Comparison of ENCODE assay signal across 14 cellular contexts in the genomic region with DNA sequence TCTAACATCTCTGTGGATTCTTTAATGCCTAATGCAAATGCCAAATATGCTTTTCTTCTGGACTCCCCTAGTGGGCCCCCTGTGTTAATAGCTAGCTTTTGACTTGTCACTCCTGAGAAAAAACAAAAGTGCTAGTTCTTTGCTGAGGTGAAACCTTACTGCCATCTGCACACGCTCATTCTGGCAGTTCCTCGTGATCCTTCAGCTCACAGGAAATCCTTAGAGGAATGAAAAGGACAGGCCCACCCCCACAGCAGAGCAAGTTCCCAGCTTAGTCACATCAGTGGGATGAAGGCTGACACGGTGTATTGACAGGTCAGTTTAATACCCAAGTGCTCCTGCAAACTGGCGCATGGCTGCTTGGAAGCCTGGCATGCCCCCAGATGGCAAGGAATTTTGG.
A peak's percentile ranks its signal among the peaks of the same experiment; 100 is the strongest.
DNase-seq lines count a peak whose midpoint lies in the region; ATAC-seq, FAIRE-seq and TF ChIP-seq lines count a peak whose summit lies in the region.
"Had no signal": no experiment of that assay in that cellular context is flagged by ENCODE, and none has a peak within 500 bp of the region (broad histone marks: within the 10 kb centered on the region; RNA-seq: fewer than 3 reads in every experiment).

No MANE protein-coding gene starts in this region.

- H3K27me3 ChIP-seq in K562 (ENCODE audit: control insufficient read depth in 2 of 2, insufficient read depth in 2 of 2, low read length in 2 of 2) (no peaks in the 10 kb centered on the region), GM23248 (replicated peaks; ENCODE audit: insufficient read depth) (no peaks in the 10 kb centered on the region)
- H3K27me3 ChIP-seq: pancreas, upper lobe of right lung had no signal

- peaks cover 10% of the 10 kb centered on the region for H3K36me3 Mint-ChIP-seq in neural crest cell (ENCODE audit: low read depth)

- peaks cover 24% of the 10 kb centered on the region for H3K4me1 Mint-ChIP-seq in neural crest cell

- peak; percentile 73 for ATAC-seq in GM18502 (IDR thresholded peaks at IDR 0.05; ENCODE audit: poor library complexity, unreplicated experiment)
- ATAC-seq in HG02870 (IDR thresholded peaks at IDR 0.05; ENCODE audit: unreplicated experiment), result peak; percentile 60
- no peak for ATAC-seq in K562
- ATAC-seq: activated naive CD4-positive, alpha-beta T cell treated with anti-CD3 and anti-CD28 coated beads, Interleukin-2, amount 50 U/mL, for 72 hours; pancreas had no signal

- no peak overlapping the region for H3K27ac ChIP-seq in K562 (ENCODE audit: extremely low read depth, low read depth, low read length)
- H3K27ac ChIP-seq in GM23248, result no peak overlapping the region
- H3K27ac ChIP-seq: pancreas, SK-N-MC, upper lobe of right lung had no signal

- H3K9me3 ChIP-seq in K562 (replicated peaks; ENCODE audit: control insufficient read depth, insufficient read depth, low read depth, low read length) (no peaks in the 10 kb centered on the region; the same call in 1 of the 2 replicates), GM23248 (ENCODE audit: low read depth) (peaks cover 8% of the 10 kb centered on the region)
- H3K9me3 ChIP-seq: pancreas had no signal

- H3K4me2 ChIP-seq in K562 (ENCODE audit: insufficient read depth, low read length), result no peak overlapping the region; the same call in 1 of the 2 replicates
- no peak overlapping the region for H3K4me2 ChIP-seq in GM23248 (ENCODE audit: unreplicated experiment)

- FAIRE-seq in K562 (lab: Jason Lieb, UNC) (no peak), H54 (lab: Jason Lieb, UNC) (no peak)
- FAIRE-seq: islet of Langerhans, pancreas had no signal

- H3K79me2 ChIP-seq in K562 (ENCODE audit: control insufficient read depth, insufficient read depth, low read length), result no peaks in the 10 kb centered on the region
- H3K79me2 ChIP-seq in GM23248 (ENCODE audit: insufficient read depth), result no peaks in the 10 kb centered on the region

- TF ChIP-seq CTCF in K562 (IDR thresholded peaks at IDR 0.05 in 2 of 3, conservative IDR thresholded peaks at IDR 0.05 in 1 of 3; ENCODE audit: insufficient read depth in 2 of 3, low read depth in 1 of 3, low read length in 3 of 3) (no peak), neural crest cell (conservative IDR thresholded peaks at IDR 0.05) (no peak)

- H3K36me3 ChIP-seq in K562 (ENCODE audit: control insufficient read depth, insufficient read depth, low read length) (no peaks in the 10 kb centered on the region), GM23248 (ENCODE audit: low read depth) (no peaks in the 10 kb centered on the region)
- H3K36me3 ChIP-seq: pancreas, upper lobe of right lung had no signal

- no peaks in the 10 kb centered on the region for H3K9me1 ChIP-seq in K562 (ENCODE audit: control insufficient read depth, insufficient read depth, low read length)

- intact Hi-C loops in K562 (cut with micrococcal nuclease), result no loop called here

- H3K4me3 ChIP-seq in K562, result no peak overlapping the region
- H3K4me3 ChIP-seq in GM23248, result no peak overlapping the region
- H3K4me3 ChIP-seq: pancreas, SK-N-MC, upper lobe of right lung had no signal

- H3K27ac Mint-ChIP-seq in neural crest cell (ENCODE audit: unreplicated experiment), result peak overlapping the region; percentile 82
- H3K27ac Mint-ChIP-seq: activated CD4-positive, alpha-beta memory T cell treated with anti-CD3 and anti-CD28 coated beads for 36 hours; activated naive CD4-positive, alpha-beta T cell treated with anti-CD3 and anti-CD28 coated beads, Interleukin-2, amount 50 U/mL, for 72 hours had no signal

- no peaks in the 10 kb centered on the region for H3K27me3 Mint-ChIP-seq in neural crest cell (ENCODE audit: low read depth)
- H3K27me3 Mint-ChIP-seq: activated CD4-positive, alpha-beta memory T cell treated with anti-CD3 and anti-CD28 coated beads for 36 hours had no signal

- no peak for TF ChIP-seq EP300 in K562 (IDR thresholded peaks at IDR 0.05; ENCODE audit: low read length)

- POLR2A ChIA-PET in K562 (lab: Yijun Ruan, JAX), result no interaction called here

- H3K9me2 ChIP-seq in GM23248 (ENCODE audit: insufficient read depth), result no peaks in the 10 kb centered on the region

- in situ Hi-C loops in K562 (cut with MboI), result no loop called here
- in situ Hi-C loops in GM23248 (cut with MboI), result no loop called here

- DNase-seq in K562 (ENCODE audit: extremely low read depth in 1 of 4, low spot score in 3 of 4), result no peak
- no peak for DNase-seq in neural crest cell (ENCODE audit: low read depth, low spot score)
- no peak for DNase-seq in AG20443 (ENCODE audit: low spot score)
- DNase-seq in H54 (ENCODE audit: insufficient read length, low spot score), result no peak
- DNase-seq in GM23248, result no peak
- DNase-seq in midbrain (lab: John Stamatoyannopoulos, UW), result no peak
- DNase-seq: activated CD4-positive, alpha-beta memory T cell treated with anti-CD3 and anti-CD28 coated beads for 36 hours; upper lobe of right lung had no signal

- peak overlapping the region; percentile 49 for H3K4me3 Mint-ChIP-seq in neural crest cell
- H3K4me3 Mint-ChIP-seq: activated CD4-positive, alpha-beta memory T cell treated with anti-CD3 and anti-CD28 coated beads for 36 hours had no signal

- no peaks in the 10 kb centered on the region for H3F3A ChIP-seq in GM23248 (ENCODE audit: insufficient read depth)

- 23% methylated on average over 4 of the region's 4 CpGs for WGBS in K562 (ENCODE audit: insufficient coverage, low coverage, missing lambda C conversion rate)
- 56 to 66% methylated on average over 4 of the region's 4 CpGs for WGBS in GM23248 (ENCODE audit: low coverage in 1 of 2, low lambda C conversion rate in 2 of 2, missing lambda C conversion rate in 2 of 2), 2 experiments

- no peaks in the 10 kb centered on the region for H4K20me1 ChIP-seq in K562 (replicated peaks; ENCODE audit: control insufficient read depth, insufficient read depth, low read length)
- H4K20me1 ChIP-seq in GM23248 (ENCODE audit: insufficient read depth), result no peaks in the 10 kb centered on the region

- peaks cover 13% of the 10 kb centered on the region for H3K9me3 Mint-ChIP-seq in neural crest cell

- H3K9ac ChIP-seq in K562 (ENCODE audit: insufficient read depth in 1 of 2, low read depth in 2 of 2, low read length in 2 of 2), result no peak overlapping the region
- no peak overlapping the region for H3K9ac ChIP-seq in GM23248

- peaks cover 0 to 4% of the 10 kb centered on the region in 2 experiments; a peak in 1 of 5 replicates for H3K4me1 ChIP-seq in K562 (replicated peaks in 1 of 2; ENCODE audit: control insufficient read depth in 2 of 2, insufficient read depth in 2 of 2, low read length in 2 of 2)
- H3K4me1 ChIP-seq in GM23248 (ENCODE audit: insufficient read depth), result no peaks in the 10 kb centered on the region
- H3K4me1 ChIP-seq: pancreas, upper lobe of right lung had no signal

- CTCF ChIA-PET in K562 (lab: Yijun Ruan, JAX; ENCODE audit: low intra/inter-chr PET ratio), result interaction anchor here (0.6 kb wide), 1 partner anchor 56 kb away, joined by 3 read pairs; no protein-coding TSS in a partner anchor

- no peak for TF ChIP-seq RAD21 in K562 (CRISPR knock-in tag; conservative IDR thresholded peaks at IDR 0.05 in 1 of 2, IDR thresholded peaks at IDR 0.05 in 1 of 2)

- no peak for TF ChIP-seq POLR2A in K562 (conservative IDR thresholded peaks at IDR 0.05)
- TF ChIP-seq POLR2A in H54 (IDR thresholded peaks at IDR 0.05; ENCODE audit: low read depth, low read length), result no peak

- BruUV-seq in K562 (replicated peaks; lab: Mats Ljungman, UMichigan), result no TSS peak

- H2AFZ ChIP-seq in K562 (ENCODE audit: low read depth, low read length) (peak overlapping the region; percentile 34; the same call in 1 of the 2 replicates), GM23248 (no peak overlapping the region)

TF ChIP-seq in K562, 482 proteins besides CTCF, POLR2A, EP300 and RAD21:
- no peak for TF ChIP-seq HNRNPLL (IDR thresholded peaks at IDR 0.05; ENCODE audit: low read depth, low read length, poor library complexity, severe bottlenecking)
- TF ChIP-seq, protein P1, sequence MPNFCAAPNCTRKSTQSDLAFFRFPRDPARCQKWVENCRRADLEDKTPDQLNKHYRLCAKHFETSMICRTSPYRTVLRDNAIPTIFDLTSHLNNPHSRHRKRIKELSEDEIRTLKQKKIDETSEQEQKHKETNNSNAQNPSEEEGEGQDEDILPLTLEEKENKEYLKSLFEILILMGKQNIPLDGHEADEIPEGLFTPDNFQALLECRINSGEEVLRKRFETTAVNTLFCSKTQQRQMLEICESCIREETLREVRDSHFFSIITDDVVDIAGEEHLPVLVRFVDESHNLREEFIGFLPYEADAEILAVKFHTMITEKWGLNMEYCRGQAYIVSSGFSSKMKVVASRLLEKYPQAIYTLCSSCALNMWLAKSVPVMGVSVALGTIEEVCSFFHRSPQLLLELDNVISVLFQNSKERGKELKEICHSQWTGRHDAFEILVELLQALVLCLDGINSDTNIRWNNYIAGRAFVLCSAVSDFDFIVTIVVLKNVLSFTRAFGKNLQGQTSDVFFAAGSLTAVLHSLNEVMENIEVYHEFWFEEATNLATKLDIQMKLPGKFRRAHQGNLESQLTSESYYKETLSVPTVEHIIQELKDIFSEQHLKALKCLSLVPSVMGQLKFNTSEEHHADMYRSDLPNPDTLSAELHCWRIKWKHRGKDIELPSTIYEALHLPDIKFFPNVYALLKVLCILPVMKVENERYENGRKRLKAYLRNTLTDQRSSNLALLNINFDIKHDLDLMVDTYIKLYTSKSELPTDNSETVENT (CRISPR knock-in tag; IDR thresholded peaks at IDR 0.05), result no peak
- TF ChIP-seq ZNF764 (CRISPR knock-in tag; IDR thresholded peaks at IDR 0.05; ENCODE audit: low read depth), result no peak
- TF ChIP-seq ZNF436 (CRISPR knock-in tag; IDR thresholded peaks at IDR 0.05), result no peak
- TF ChIP-seq TAF1 (IDR thresholded peaks at IDR 0.05; ENCODE audit: control insufficient read depth, extremely low read depth, insufficient read depth, low read length, severe bottlenecking), result no peak
- TF ChIP-seq TEAD4 (IDR thresholded peaks at IDR 0.05; ENCODE audit: low read length), result no peak
- no peak for TF ChIP-seq TEAD4 (CRISPR knock-in tag; IDR thresholded peaks at IDR 0.05; ENCODE audit: borderline replicate concordance)
- no peak for TF ChIP-seq ZNF551 (CRISPR knock-in tag; IDR thresholded peaks at IDR 0.05)
- TF ChIP-seq, protein P2, sequence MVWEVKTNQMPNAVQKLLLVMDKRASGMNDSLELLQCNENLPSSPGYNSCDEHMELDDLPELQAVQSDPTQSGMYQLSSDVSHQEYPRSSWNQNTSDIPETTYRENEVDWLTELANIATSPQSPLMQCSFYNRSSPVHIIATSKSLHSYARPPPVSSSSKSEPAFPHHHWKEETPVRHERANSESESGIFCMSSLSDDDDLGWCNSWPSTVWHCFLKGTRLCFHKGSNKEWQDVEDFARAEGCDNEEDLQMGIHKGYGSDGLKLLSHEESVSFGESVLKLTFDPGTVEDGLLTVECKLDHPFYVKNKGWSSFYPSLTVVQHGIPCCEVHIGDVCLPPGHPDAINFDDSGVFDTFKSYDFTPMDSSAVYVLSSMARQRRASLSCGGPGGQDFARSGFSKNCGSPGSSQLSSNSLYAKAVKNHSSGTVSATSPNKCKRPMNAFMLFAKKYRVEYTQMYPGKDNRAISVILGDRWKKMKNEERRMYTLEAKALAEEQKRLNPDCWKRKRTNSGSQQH (CRISPR knock-in tag; IDR thresholded peaks at IDR 0.05), result no peak
- TF ChIP-seq ZNF696 (CRISPR knock-in tag; conservative IDR thresholded peaks at IDR 0.05), result no peak
- no peak for TF ChIP-seq HDGF (IDR thresholded peaks at IDR 0.05)
- no peak for TF ChIP-seq RUNX1 (IDR thresholded peaks at IDR 0.05; ENCODE audit: low read depth)
